8 cellular contexts compared by ENCODE assay signal in the genomic region with DNA sequence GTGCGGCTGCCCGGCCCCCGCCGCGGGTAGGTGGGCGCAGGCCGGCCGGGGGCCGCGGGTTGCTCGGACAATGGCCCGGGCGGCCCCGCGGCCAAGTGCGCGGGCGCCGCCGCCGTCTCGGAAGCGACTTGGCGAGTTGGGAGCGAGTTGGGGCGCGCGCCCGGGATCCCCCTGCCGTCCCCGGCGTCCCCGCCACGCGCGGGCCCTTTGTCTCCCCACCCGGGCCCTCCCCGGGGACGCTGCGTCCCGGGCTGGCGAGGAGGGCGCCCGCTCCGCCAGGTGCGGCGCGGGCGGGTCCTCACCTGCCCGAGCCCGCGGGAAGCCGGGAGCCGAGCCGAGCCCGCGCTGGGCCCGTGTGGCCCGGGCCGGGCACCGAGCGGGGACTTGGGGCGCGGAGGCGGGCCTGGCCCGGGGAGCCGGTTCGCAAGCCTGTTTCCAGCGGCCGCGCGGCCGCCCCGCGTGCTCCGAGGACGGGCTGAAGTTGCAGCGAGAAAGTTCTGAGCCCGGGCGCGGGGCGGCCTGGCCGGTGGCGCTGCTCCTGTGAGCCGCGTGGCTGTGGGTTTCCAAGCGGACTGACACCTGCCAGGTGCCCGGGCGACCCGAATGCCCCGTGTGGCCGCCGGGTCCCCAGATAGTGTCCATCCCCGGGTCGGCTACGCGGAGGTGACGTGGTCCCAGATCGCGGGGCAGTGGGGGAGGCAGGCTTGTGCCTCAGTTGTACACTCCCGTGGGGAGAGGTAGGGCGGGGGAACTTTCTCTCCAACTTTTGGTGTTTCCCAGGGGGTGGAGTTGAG. TPM values are rescaled to one million over a fixed set of nuclear protein-coding genes. Genes with fewer than 3 reads are reported as not detected.
DNase-seq lines count a peak whose midpoint lies in the region; ATAC-seq and TF ChIP-seq lines count a peak whose summit lies in the region.

No MANE protein-coding gene starts in this region.

- no peak overlapping the region for H3K27ac Mint-ChIP-seq in activated CD4-positive, alpha-beta memory T cell treated with anti-CD3 and anti-CD28 coated beads, Interleukin-2, amount 10 ng/mL, durations not matched to agents 7 days and 5 days
- H3K27ac Mint-ChIP-seq in osteocyte (ENCODE audit: unreplicated experiment) = peak overlapping the region; percentile 94

- H3K9me3 Mint-ChIP-seq in activated CD4-positive, alpha-beta memory T cell treated with anti-CD3 and anti-CD28 coated beads, Interleukin-2, amount 10 ng/mL, durations not matched to agents 7 days and 5 days = no peaks in the 10 kb centered on the region
- H3K9me3 Mint-ChIP-seq in osteocyte (ENCODE audit: unreplicated experiment) = no peaks in the 10 kb centered on the region

- CTCF ChIA-PET in activated CD4-positive, alpha-beta memory T cell treated with anti-CD3 and anti-CD28 coated beads, Interleukin-2, amount 10 ng/mL, durations not matched to agents 7 days and 5 days (lab: Charles Lee) = no interaction called here

- H3K4me3 ChIP-seq in fibroblast of the aortic adventitia (ENCODE audit: low read depth, low read length) = peak overlapping the region; percentile 64

- no peak for ATAC-seq in GM21737 (IDR thresholded peaks at IDR 0.05; ENCODE audit: unreplicated experiment)
- no peak for ATAC-seq in GM21723 (IDR thresholded peaks at IDR 0.05; ENCODE audit: unreplicated experiment)

- peak overlapping the region; percentile 79 for H3K4me3 Mint-ChIP-seq in activated CD4-positive, alpha-beta memory T cell treated with anti-CD3 and anti-CD28 coated beads, Interleukin-2, amount 10 ng/mL, durations not matched to agents 7 days and 5 days
- H3K4me3 Mint-ChIP-seq in osteocyte (ENCODE audit: unreplicated experiment) = peak overlapping the region; percentile 91

- DNase-seq in activated CD4-positive, alpha-beta memory T cell treated with anti-CD3 and anti-CD28 coated beads, Interleukin-2, amount 10 ng/mL, durations not matched to agents 7 days and 5 days = no peak
- no peak for DNase-seq in fibroblast of the aortic adventitia (ENCODE audit: low read depth)
- DNase-seq in osteocyte (ENCODE audit: extremely low spot score, unreplicated experiment) = no peak
- no peak for DNase-seq in HuH-7 (ENCODE audit: low spot score)

- peak; percentile 26 for TF ChIP-seq POLR2A in GM18951 (IDR thresholded peaks at IDR 0.05; ENCODE audit: extremely low read depth, insufficient read depth, insufficient read length)

- peaks cover 34% of the 10 kb centered on the region for H3K4me1 Mint-ChIP-seq in activated CD4-positive, alpha-beta memory T cell treated with anti-CD3 and anti-CD28 coated beads, Interleukin-2, amount 10 ng/mL, durations not matched to agents 7 days and 5 days
- H3K4me1 Mint-ChIP-seq in osteocyte (ENCODE audit: unreplicated experiment) = peaks cover 58% of the 10 kb centered on the region

- TF ChIP-seq CTCF in 22Rv1 (IDR thresholded peaks at IDR 0.05) = peak; percentile 5; the same call in 1 of the 2 replicates
- no peak for TF ChIP-seq CTCF in fibroblast of the aortic adventitia (IDR thresholded peaks at IDR 0.05; ENCODE audit: insufficient read depth, low read length)
- no peak for TF ChIP-seq CTCF in osteocyte (IDR thresholded peaks at IDR 0.05)

- no peaks in the 10 kb centered on the region for H3K36me3 Mint-ChIP-seq in activated CD4-positive, alpha-beta memory T cell treated with anti-CD3 and anti-CD28 coated beads, Interleukin-2, amount 10 ng/mL, durations not matched to agents 7 days and 5 days (ENCODE audit: low read depth)
- H3K36me3 Mint-ChIP-seq in osteocyte (ENCODE audit: unreplicated experiment) = no peaks in the 10 kb centered on the region

- peaks cover 35% of the 10 kb centered on the region for H3K27me3 Mint-ChIP-seq in activated CD4-positive, alpha-beta memory T cell treated with anti-CD3 and anti-CD28 coated beads, Interleukin-2, amount 10 ng/mL, durations not matched to agents 7 days and 5 days
- no peaks in the 10 kb centered on the region for H3K27me3 Mint-ChIP-seq in osteocyte (ENCODE audit: unreplicated experiment)

- H3K27ac ChIP-seq in 22Rv1 = peak overlapping the region; percentile 60

- in situ Hi-C loops in GM18951 (cut with MboI; ENCODE audit: low sequenced_read_pairs, unreplicated experiment) = no loop called here

- POLR2A ChIA-PET in activated CD4-positive, alpha-beta memory T cell treated with anti-CD3 and anti-CD28 coated beads, Interleukin-2, amount 10 ng/mL, durations not matched to agents 7 days and 5 days (lab: Charles Lee) = no interaction called here

RNA-seq across cellular contexts. Expression of a gene that starts 0.6 kb away (rescaled TPM):
- total RNA-seq in activated CD4-positive, alpha-beta memory T cell treated with anti-CD3 and anti-CD28 coated beads, Interleukin-2, amount 10 ng/mL, durations not matched to agents 7 days and 5 days = 10 to 100 TPM; 12.3 to 13.5 TPM
- total RNA-seq in fibroblast of the aortic adventitia (ENCODE audit: low replicate concordance) = 3.3 and 8.3 TPM in 2 replicates
- total RNA-seq in osteocyte = 162 and 179 TPM in 2 replicates

RNA-seq across cellular contexts. Expression of a gene that starts 41.2 kb away (rescaled TPM):
- total RNA-seq in activated CD4-positive, alpha-beta memory T cell treated with anti-CD3 and anti-CD28 coated beads, Interleukin-2, amount 10 ng/mL, durations not matched to agents 7 days and 5 days = 10 to 100 TPM; 24.0 to 27.4 TPM
- 11.7 and 42.1 TPM in 2 replicates for total RNA-seq in fibroblast of the aortic adventitia (ENCODE audit: low replicate concordance)
- 70.1 and 80.9 TPM in 2 replicates for total RNA-seq in osteocyte

Comparison
In these comparisons a context has a peak if more than half of its experiments do, and no peak if none do; other contexts are left out.
1. RNA of a gene that starts 0.6 kb away (total RNA-seq): 162 to 179 TPM in osteocyte; 12.3 to 13.5 TPM in activated CD4-positive, alpha-beta memory T cell treated with anti-CD3 and anti-CD28 coated beads, Interleukin-2, amount 10 ng/mL, durations not matched to agents 7 days and 5 days and 3.3 to 8.3 TPM in fibroblast of the aortic adventitia; every median in the first group is over 10 times any median in the second.